ENCODE assay signal across 8 cellular contexts in the genomic region with DNA sequence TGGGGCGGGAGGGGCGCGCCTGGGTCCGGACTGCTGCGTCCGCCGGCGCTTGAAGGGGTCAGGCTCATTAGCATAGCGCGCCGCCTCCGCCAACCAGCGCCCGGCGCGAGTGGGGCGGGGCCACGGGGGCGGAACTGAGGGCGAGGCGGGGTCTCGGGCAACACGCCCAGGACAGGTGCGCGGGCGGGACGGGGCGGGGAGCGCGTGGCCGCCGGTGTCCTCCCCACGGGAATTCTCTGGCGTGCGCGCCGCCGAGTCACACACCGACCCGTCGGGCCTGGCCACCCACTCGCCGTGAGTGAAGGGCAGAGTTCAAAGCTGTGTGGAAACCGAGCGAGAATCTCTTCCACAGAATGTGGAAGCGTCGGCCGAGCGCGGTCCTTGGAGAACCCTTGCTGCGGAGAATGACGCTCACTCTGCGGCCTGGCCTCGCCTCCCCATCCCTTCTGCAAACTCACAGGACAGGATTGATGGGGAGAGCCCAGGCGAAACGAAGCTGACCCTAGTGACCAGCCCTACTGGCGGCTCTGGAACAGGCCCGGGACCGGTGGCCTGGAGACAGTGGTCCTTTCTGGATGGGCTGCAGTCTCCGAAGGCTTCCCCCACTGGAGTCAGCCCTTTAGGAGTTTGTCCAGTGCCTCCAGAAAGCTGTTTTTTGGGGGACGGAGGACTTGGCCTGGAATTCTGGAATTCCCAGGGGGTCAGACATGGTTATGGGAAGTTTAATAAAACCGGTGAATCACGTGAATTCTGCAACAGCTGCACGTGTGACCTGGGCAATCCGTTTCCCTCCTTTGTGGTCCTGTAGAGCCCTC.
DNase-seq lines count a peak whose midpoint lies in the region; TF ChIP-seq lines count a peak whose summit lies in the region.

A gene (minus strand): TSS at position 69 of the 815 bp plus-strand sequence. CDS start 101 bp downstream, outside the sequence.

- H3K27me3 ChIP-seq in GM06990 (replicated peaks; ENCODE audit: control insufficient read depth, insufficient read depth, low read length): peaks cover 1% of the 10 kb centered on the region; the same call in 1 of the 2 replicates

- DNase-seq in GM06990 (ENCODE audit: extremely low read depth, insufficient read length) (peak; percentile 90), HEK293T (ENCODE audit: extremely low spot score) (peak; percentile 93), NAMALWA (ENCODE audit: low spot score) (peak; percentile 88), T-helper 2 cell (peak; percentile 75 to 84 (median 80)), astrocyte of the hippocampus (ENCODE audit: low read depth, low spot score) (peak; percentile 79), inferior parietal cortex (ENCODE audit: extremely low spot score) (no peak)

- TF ChIP-seq CTCF in GM06990 (IDR thresholded peaks at IDR 0.05; ENCODE audit: insufficient read depth, low read length, poor library complexity, severe bottlenecking): no peak

- peaks cover 4% of the 10 kb centered on the region for H3K9me3 ChIP-seq in iPS-18c (ENCODE audit: control insufficient read depth, insufficient read depth, low read length)

- POLR2A ChIA-PET in HEK293T (lab: Yijun Ruan, JAX): interaction anchor here (1.9 kb wide), 1 partner anchor 20 kb away, joined by 7 read pairs; no protein-coding TSS in a partner anchor

- CTCF ChIA-PET in HEK293T (lab: Yijun Ruan, JAX): interaction anchor here (1.6 kb wide), 1 partner anchor 13 kb away, joined by 3 read pairs; no protein-coding TSS in a partner anchor

- H3K27ac ChIP-seq in skin epidermis: peak within 1 kb of the TSS in 16 of 21 experiments; percentile 12 to 84 (median 70)

- no peaks in the 10 kb centered on the region for H3K36me3 ChIP-seq in GM06990 (ENCODE audit: control insufficient read depth, insufficient read depth, low read length)

- H3K4me3 ChIP-seq in GM06990 (replicated peaks; ENCODE audit: low read depth, low read length) (peak within 1 kb of the TSS; percentile 81), iPS-18c (ENCODE audit: insufficient read depth, low read depth, low read length) (peak within 1 kb of the TSS; percentile 60), skin epidermis (peak within 1 kb of the TSS; percentile 40 to 58 (median 51))

TF ChIP-seq in HEK293T, 16 proteins besides CTCF, POLR2A, EP300 and RAD21:
- no peak for TF ChIP-seq TARDBP (IDR thresholded peaks at IDR 0.05)
- TF ChIP-seq L3MBTL2 (conservative IDR thresholded peaks at IDR 0.05): peak; percentile 41; the same call in 1 of the 2 replicates
TF ChIP-seq in HEK293T: peak in this region for 1.
